In genomic region chr19:35127871-35128270, GRCh38 we compare ENCODE assay signal across 20 cellular contexts. TPM values are rescaled to one million over a fixed set of nuclear protein-coding genes. Genes with fewer than 3 reads are reported as not detected.
"Had no signal": no experiment of that assay in that cellular context is flagged by ENCODE, and none has a peak within 500 bp of the region (broad histone marks: within the 10 kb centered on the region; RNA-seq: fewer than 3 reads in every experiment).

No MANE protein-coding gene starts in this region.

- H3K27ac ChIP-seq: heart right ventricle had no signal

- H3K9me3 ChIP-seq: heart right ventricle, tibial artery had no signal

- H3K36me3 ChIP-seq: heart right ventricle, tibial artery had no signal

- DNase-seq: activated CD4-positive, alpha-beta T cell treated with anti-CD3 and anti-CD28 coated beads, Interleukin-2, amount 50 U/mL, for 1 hour; activated CD4-positive, CD25-positive, alpha-beta regulatory T cell treated with anti-CD3 and anti-CD28 coated beads, Interleukin-2, amount 50 U/mL, for 72 hours; activated CD8-positive, alpha-beta memory T cell treated with anti-CD3 and anti-CD28 coated beads, Interleukin-2, amount 50 U/mL, for 4 hours; activated effector memory CD4-positive, alpha-beta T cell treated with Interleukin-2 at 50 U/mL for 16 hours; activated naive CD4-positive, alpha-beta T cell treated with anti-CD3 and anti-CD28 coated beads, Interleukin-2, amount 10 ng/mL, durations not matched to agents 7 days and 5 days; activated naive CD8-positive, alpha-beta T cell treated with anti-CD3 and anti-CD28 coated beads, Interleukin-2, amount 50 U/mL, for 24 hours; activated T-cell treated with anti-CD3 and anti-CD28 coated beads, Interleukin-2, amount 50 U/mL, for 48 hours; aorta; cerebellar nuclear complex; effector memory CD4-positive, alpha-beta T cell; heart right ventricle; immature natural killer cell; left cardiac atrium; mesendoderm; posterior cingulate gyrus; stimulated activated CD4-positive, alpha-beta T cell treated with anti-CD3 and anti-CD28 coated beads, Interleukin-2, amount 100 ng/mL, for 24 hours; stimulated activated naive CD4-positive, alpha-beta T cell treated with Interleukin-2 at 50 U/mL for 16 hours; tibial artery had no signal

- H3K27me3 ChIP-seq: heart right ventricle, tibial artery had no signal

- H3K4me3 ChIP-seq: heart right ventricle, tibial artery had no signal

RNA-seq across cellular contexts. Expression of gene LGI4, which starts 7.0 kb away (rescaled TPM):
- total RNA-seq: natural killer cell treated with Interleukin-12 subunit alpha and Interleukin-12 subunit beta and Interleukin-15 and Interleukin-18, amount 100 ng/mL, for 72 hours had no signal

RNA-seq across cellular contexts. Expression of gene FXYD1, which starts 10.8 kb away (rescaled TPM):
- total RNA-seq: natural killer cell treated with Interleukin-12 subunit alpha and Interleukin-12 subunit beta and Interleukin-15 and Interleukin-18, amount 100 ng/mL, for 72 hours; T-helper 1 cell treated with Interleukin-12 subunit alpha and Interleukin-12 subunit beta and Interleukin-4 antibody, amounts not matched to agents 30 ng/mL and 1 ng/mL, for 36 hours had no signal

RNA-seq across cellular contexts. Expression of gene FXYD3, which starts 12.2 kb away (rescaled TPM):
- total RNA-seq: natural killer cell treated with Interleukin-12 subunit alpha and Interleukin-12 subunit beta and Interleukin-15 and Interleukin-18, amount 100 ng/mL, for 72 hours; T-helper 1 cell treated with Interleukin-12 subunit alpha and Interleukin-12 subunit beta and Interleukin-4 antibody, amounts not matched to agents 30 ng/mL and 1 ng/mL, for 36 hours had no signal

RNA-seq across cellular contexts. Expression of gene FXYD7, which starts 15.2 kb away (rescaled TPM):
- total RNA-seq: left cardiac atrium; natural killer cell treated with Interleukin-12 subunit alpha and Interleukin-12 subunit beta and Interleukin-15 and Interleukin-18, amount 100 ng/mL, for 72 hours had no signal
